In the genomic region with DNA sequence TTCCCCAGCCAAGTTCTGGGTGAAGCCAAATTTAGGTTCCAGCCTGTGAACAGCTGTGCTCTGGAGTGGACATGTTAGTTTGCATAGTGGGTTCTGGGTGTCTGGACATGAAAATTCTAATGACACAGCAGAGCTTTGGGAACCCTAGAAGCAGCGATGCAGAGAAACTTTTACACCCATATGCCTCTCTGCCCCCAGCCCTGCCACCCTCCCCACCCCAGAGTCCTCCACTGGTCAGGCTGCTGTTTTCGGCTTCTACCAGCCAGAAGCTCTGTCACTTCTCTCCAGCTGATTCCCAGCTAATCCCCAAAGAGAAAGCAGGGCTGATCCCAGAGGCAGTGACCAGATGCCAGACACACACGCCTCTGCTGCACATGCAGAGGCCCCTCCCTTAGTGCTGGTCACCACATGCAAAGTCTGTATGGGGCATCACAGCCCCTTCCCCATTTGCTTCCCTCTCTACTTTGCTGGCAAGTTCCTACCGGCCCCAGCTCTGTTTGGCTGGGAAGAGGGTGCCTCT, we compare ENCODE assay signal across 8 cellular contexts. TPM values are rescaled to one million over a fixed set of nuclear protein-coding genes. Genes with fewer than 3 reads are reported as not detected.
A peak's percentile ranks its signal among the peaks of the same experiment; 100 is the strongest.
DNase-seq lines count a peak whose midpoint lies in the region; ATAC-seq and TF ChIP-seq lines count a peak whose summit lies in the region.

No MANE protein-coding gene starts in this region.

- CTCF ChIA-PET in activated CD4-positive, alpha-beta T cell treated with anti-CD3 and anti-CD28 coated beads for 36 hours (lab: Charles Lee), result interaction anchor here (0.7 to 2.0 kb wide), 10 partner anchors 9 to 44 kb away, joined by 4 to 11 read pairs (median 5); a partner anchor contains a TSS
- CTCF ChIA-PET in WTC11 (lab: Charles Lee), result interaction anchor here (0.5 to 2.3 kb wide), 5 partner anchors 20 to 168 kb away, joined by 3 to 7 read pairs (median 4); no protein-coding TSS in a partner anchor

- peak overlapping the region; percentile 96 for H3K27ac Mint-ChIP-seq in activated CD4-positive, alpha-beta T cell treated with anti-CD3 and anti-CD28 coated beads for 36 hours
- H3K27ac Mint-ChIP-seq in activated T-helper 1 cell treated with anti-CD3 and anti-CD28 coated beads, Interleukin-12 subunit alpha, Interleukin-12 subunit beta, Interleukin-2, Interleukin-4 antibody, amounts not matched to agents 30 ng/mL and 10 ng/mL and 1 ng/mL, durations not matched to agents 14 hours and 24 hours and 36 hours, result peak overlapping the region; percentile 99
- peak overlapping the region; percentile 35 for H3K27ac Mint-ChIP-seq in mesothelial cell of epicardium
- no peak overlapping the region for H3K27ac Mint-ChIP-seq in WTC11

- intact Hi-C loops in activated CD4-positive, alpha-beta T cell treated with anti-CD3 and anti-CD28 coated beads for 36 hours (cut with DNase I, micrococcal nuclease), result loop anchor here in 1 of 2 experiments (5.0 kb wide), 2 partner anchors 359 to 569 kb away; a partner anchor contains a TSS
- intact Hi-C loops in activated T-helper 1 cell treated with anti-CD3 and anti-CD28 coated beads, Interleukin-12 subunit alpha, Interleukin-12 subunit beta, Interleukin-2, Interleukin-4 antibody, amounts not matched to agents 30 ng/mL and 10 ng/mL and 1 ng/mL, durations not matched to agents 14 hours and 24 hours and 36 hours (cut with micrococcal nuclease), result loop anchor here (10.0 kb wide), 1 partner anchor 357 kb away; a partner anchor contains a TSS

- peaks cover 95% of the 10 kb centered on the region for H3K4me1 Mint-ChIP-seq in activated CD4-positive, alpha-beta T cell treated with anti-CD3 and anti-CD28 coated beads for 36 hours
- peaks cover 68% of the 10 kb centered on the region for H3K4me1 Mint-ChIP-seq in activated T-helper 1 cell treated with anti-CD3 and anti-CD28 coated beads, Interleukin-12 subunit alpha, Interleukin-12 subunit beta, Interleukin-2, Interleukin-4 antibody, amounts not matched to agents 30 ng/mL and 10 ng/mL and 1 ng/mL, durations not matched to agents 14 hours and 24 hours and 36 hours (ENCODE audit: low read depth)
- H3K4me1 Mint-ChIP-seq in mesothelial cell of epicardium (peaks cover 29% of the 10 kb centered on the region), WTC11 (no peaks in the 10 kb centered on the region)

- POLR2A ChIA-PET in activated CD4-positive, alpha-beta T cell treated with anti-CD3 and anti-CD28 coated beads for 36 hours (lab: Charles Lee), result interaction anchor here (1.3 kb wide), 1 partner anchor 15 kb away, joined by 5 read pairs; no protein-coding TSS in a partner anchor
- POLR2A ChIA-PET in WTC11 (lab: Charles Lee), result no interaction called here

- H3K27me3 Mint-ChIP-seq in activated CD4-positive, alpha-beta T cell treated with anti-CD3 and anti-CD28 coated beads for 36 hours, result no peaks in the 10 kb centered on the region
- no peaks in the 10 kb centered on the region for H3K27me3 Mint-ChIP-seq in activated T-helper 1 cell treated with anti-CD3 and anti-CD28 coated beads, Interleukin-12 subunit alpha, Interleukin-12 subunit beta, Interleukin-2, Interleukin-4 antibody, amounts not matched to agents 30 ng/mL and 10 ng/mL and 1 ng/mL, durations not matched to agents 14 hours and 24 hours and 36 hours (ENCODE audit: insufficient read depth)
- no peaks in the 10 kb centered on the region for H3K27me3 Mint-ChIP-seq in mesothelial cell of epicardium (ENCODE audit: low read depth)
- H3K27me3 Mint-ChIP-seq in WTC11 (ENCODE audit: low read depth), result no peaks in the 10 kb centered on the region

- TF ChIP-seq CTCF in mesothelial cell of epicardium (IDR thresholded peaks at IDR 0.05; ENCODE audit: unreplicated experiment) (no peak), WTC11 (IDR thresholded peaks at IDR 0.05) (no peak)

- H3K9me3 Mint-ChIP-seq in activated CD4-positive, alpha-beta T cell treated with anti-CD3 and anti-CD28 coated beads for 36 hours (ENCODE audit: low read depth), result peaks cover 6% of the 10 kb centered on the region
- H3K9me3 Mint-ChIP-seq in activated T-helper 1 cell treated with anti-CD3 and anti-CD28 coated beads, Interleukin-12 subunit alpha, Interleukin-12 subunit beta, Interleukin-2, Interleukin-4 antibody, amounts not matched to agents 30 ng/mL and 10 ng/mL and 1 ng/mL, durations not matched to agents 14 hours and 24 hours and 36 hours, result no peaks in the 10 kb centered on the region
- no peaks in the 10 kb centered on the region for H3K9me3 Mint-ChIP-seq in mesothelial cell of epicardium
- no peaks in the 10 kb centered on the region for H3K9me3 Mint-ChIP-seq in WTC11

- H3K36me3 Mint-ChIP-seq in activated CD4-positive, alpha-beta T cell treated with anti-CD3 and anti-CD28 coated beads for 36 hours (ENCODE audit: low read depth), result peaks cover 14% of the 10 kb centered on the region
- peaks cover 2% of the 10 kb centered on the region for H3K36me3 Mint-ChIP-seq in activated T-helper 1 cell treated with anti-CD3 and anti-CD28 coated beads, Interleukin-12 subunit alpha, Interleukin-12 subunit beta, Interleukin-2, Interleukin-4 antibody, amounts not matched to agents 30 ng/mL and 10 ng/mL and 1 ng/mL, durations not matched to agents 14 hours and 24 hours and 36 hours (ENCODE audit: low read depth)
- H3K36me3 Mint-ChIP-seq in mesothelial cell of epicardium, result no peaks in the 10 kb centered on the region
- H3K36me3 Mint-ChIP-seq in WTC11, result no peaks in the 10 kb centered on the region

- DNase-seq in activated CD4-positive, alpha-beta T cell treated with anti-CD3 and anti-CD28 coated beads for 36 hours, result no peak
- no peak for DNase-seq in activated CD4-positive, alpha-beta T cell treated with anti-CD3 and anti-CD28 coated beads for 4 hours
- DNase-seq in activated T-helper 1 cell treated with anti-CD3 and anti-CD28 coated beads, Interleukin-12 subunit alpha, Interleukin-12 subunit beta, Interleukin-2, Interleukin-4 antibody, amounts not matched to agents 30 ng/mL and 10 ng/mL and 1 ng/mL, durations not matched to agents 14 hours and 24 hours and 36 hours (ENCODE audit: low spot score), result no peak
- no peak for DNase-seq in mesothelial cell of epicardium (ENCODE audit: low spot score in 2 of 2, unreplicated experiment in 2 of 2)
- DNase-seq in COLO829 (ENCODE audit: low spot score), result no peak
- DNase-seq in hippocampal formation (lab: John Stamatoyannopoulos, UW), result no peak
- no peak for DNase-seq in WTC11 (ENCODE audit: low spot score)

- H3K4me3 Mint-ChIP-seq in activated CD4-positive, alpha-beta T cell treated with anti-CD3 and anti-CD28 coated beads for 36 hours, result no peak overlapping the region
- H3K4me3 Mint-ChIP-seq in activated T-helper 1 cell treated with anti-CD3 and anti-CD28 coated beads, Interleukin-12 subunit alpha, Interleukin-12 subunit beta, Interleukin-2, Interleukin-4 antibody, amounts not matched to agents 30 ng/mL and 10 ng/mL and 1 ng/mL, durations not matched to agents 14 hours and 24 hours and 36 hours, result no peak overlapping the region
- H3K4me3 Mint-ChIP-seq in mesothelial cell of epicardium (no peak overlapping the region), WTC11 (no peak overlapping the region)

- no peak for ATAC-seq in activated CD4-positive, alpha-beta T cell treated with anti-CD3 and anti-CD28 coated beads for 36 hours
- ATAC-seq in HG03066 (IDR thresholded peaks at IDR 0.05; ENCODE audit: low read depth, unreplicated experiment), result peak; percentile 39
- ATAC-seq in WTC11, result no peak

TF ChIP-seq in WTC11, 78 proteins besides CTCF, POLR2A, EP300 and RAD21 (continues in another document):
- TF ChIP-seq ZNF416 (CRISPR knock-in tag; IDR thresholded peaks at IDR 0.05), result no peak
- TF ChIP-seq, protein P1, sequence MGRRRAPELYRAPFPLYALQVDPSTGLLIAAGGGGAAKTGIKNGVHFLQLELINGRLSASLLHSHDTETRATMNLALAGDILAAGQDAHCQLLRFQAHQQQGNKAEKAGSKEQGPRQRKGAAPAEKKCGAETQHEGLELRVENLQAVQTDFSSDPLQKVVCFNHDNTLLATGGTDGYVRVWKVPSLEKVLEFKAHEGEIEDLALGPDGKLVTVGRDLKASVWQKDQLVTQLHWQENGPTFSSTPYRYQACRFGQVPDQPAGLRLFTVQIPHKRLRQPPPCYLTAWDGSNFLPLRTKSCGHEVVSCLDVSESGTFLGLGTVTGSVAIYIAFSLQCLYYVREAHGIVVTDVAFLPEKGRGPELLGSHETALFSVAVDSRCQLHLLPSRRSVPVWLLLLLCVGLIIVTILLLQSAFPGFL (CRISPR knock-in tag; IDR thresholded peaks at IDR 0.05; ENCODE audit: borderline replicate concordance), result no peak
- TF ChIP-seq, protein P2, sequence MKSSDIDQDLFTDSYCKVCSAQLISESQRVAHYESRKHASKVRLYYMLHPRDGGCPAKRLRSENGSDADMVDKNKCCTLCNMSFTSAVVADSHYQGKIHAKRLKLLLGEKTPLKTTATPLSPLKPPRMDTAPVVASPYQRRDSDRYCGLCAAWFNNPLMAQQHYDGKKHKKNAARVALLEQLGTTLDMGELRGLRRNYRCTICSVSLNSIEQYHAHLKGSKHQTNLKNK (CRISPR knock-in tag; IDR thresholded peaks at IDR 0.05), result no peak
- TF ChIP-seq, protein P3, sequence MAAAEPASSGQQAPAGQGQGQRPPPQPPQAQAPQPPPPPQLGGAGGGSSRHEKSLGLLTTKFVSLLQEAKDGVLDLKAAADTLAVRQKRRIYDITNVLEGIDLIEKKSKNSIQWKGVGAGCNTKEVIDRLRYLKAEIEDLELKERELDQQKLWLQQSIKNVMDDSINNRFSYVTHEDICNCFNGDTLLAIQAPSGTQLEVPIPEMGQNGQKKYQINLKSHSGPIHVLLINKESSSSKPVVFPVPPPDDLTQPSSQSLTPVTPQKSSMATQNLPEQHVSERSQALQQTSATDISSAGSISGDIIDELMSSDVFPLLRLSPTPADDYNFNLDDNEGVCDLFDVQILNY (CRISPR knock-in tag; IDR thresholded peaks at IDR 0.05), result no peak
- TF ChIP-seq RORB (CRISPR knock-in tag; IDR thresholded peaks at IDR 0.05), result no peak

RNA-seq across cellular contexts. Expression of a gene that starts 8.7 kb away (rescaled TPM):
- total RNA-seq in activated CD4-positive, alpha-beta T cell treated with anti-CD3 and anti-CD28 coated beads for 36 hours, result under 1 TPM; 0.34 to 0.40 TPM
- total RNA-seq in activated T-helper 1 cell treated with anti-CD3 and anti-CD28 coated beads, Interleukin-12 subunit alpha, Interleukin-12 subunit beta, Interleukin-2, Interleukin-4 antibody, amounts not matched to agents 30 ng/mL and 10 ng/mL and 1 ng/mL, durations not matched to agents 14 hours and 24 hours and 36 hours, result 0.18 and 0.32 TPM in 2 replicates
- total RNA-seq in mesothelial cell of epicardium, result 0.11 to 0.25 TPM (median 0.18 TPM) in 3 replicates
- 0.48 to 0.99 TPM (median 0.85 TPM) in 3 replicates for total RNA-seq in WTC11 (2021)

RNA-seq across cellular contexts. Expression of a gene that starts 45.0 kb away (rescaled TPM):
- total RNA-seq in activated CD4-positive, alpha-beta T cell treated with anti-CD3 and anti-CD28 coated beads for 36 hours, result 100 to 1,000 TPM in 1 of 2 experiments, 10 to 100 TPM in 1; 78.2 to 104 TPM
- 114 and 115 TPM in 2 replicates for total RNA-seq in activated T-helper 1 cell treated with anti-CD3 and anti-CD28 coated beads, Interleukin-12 subunit alpha, Interleukin-12 subunit beta, Interleukin-2, Interleukin-4 antibody, amounts not matched to agents 30 ng/mL and 10 ng/mL and 1 ng/mL, durations not matched to agents 14 hours and 24 hours and 36 hours
- 8.0 to 9.1 TPM (median 8.7 TPM) in 3 replicates for total RNA-seq in mesothelial cell of epicardium
- total RNA-seq in WTC11 (2021), result 0.74 to 1.3 TPM (median 0.78 TPM) in 3 replicates
